In genomic region chr15:68383161-68384074, GRCh38 we compare ENCODE assay signal across 9 cellular contexts. TPM values are rescaled to one million over a fixed set of nuclear protein-coding genes. Genes with fewer than 3 reads are reported as not detected.
A peak's percentile ranks its signal among the peaks of the same experiment; 100 is the strongest.
DNase-seq lines count a peak whose midpoint lies in the region; ATAC-seq, FAIRE-seq and TF ChIP-seq lines count a peak whose summit lies in the region.
"Had no signal": no experiment of that assay in that cellular context is flagged by ENCODE, and none has a peak within 500 bp of the region (broad histone marks: within the 10 kb centered on the region; RNA-seq: fewer than 3 reads in every experiment).

No MANE protein-coding gene starts in this region.

- peaks cover 0 to 5% of the 10 kb centered on the region in 2 donors for H3K27me3 Mint-ChIP-seq in CD8-positive, alpha-beta memory T cell

- H4K20me1 ChIP-seq in K562 (replicated peaks; ENCODE audit: control insufficient read depth, insufficient read depth, low read length), result 0 out of 2 replicates have a peak, but pooled peaks cover 4% of the 10 kb centered on the region

- no peaks in the 10 kb centered on the region for H3K36me3 Mint-ChIP-seq in CD8-positive, alpha-beta memory T cell

- H3K4me1 ChIP-seq in CD8-positive, alpha-beta memory T cell (ENCODE audit: insufficient read depth, low read length), result no peaks in the 10 kb centered on the region
- no peaks in the 10 kb centered on the region for H3K4me1 ChIP-seq in K562 (replicated peaks in 1 of 2; ENCODE audit: control insufficient read depth in 2 of 2, insufficient read depth in 2 of 2, low read length in 2 of 2)

- peak; percentile 83 for FAIRE-seq in K562 (lab: Jason Lieb, UNC)

- POLR2A ChIA-PET in CD8-positive, alpha-beta memory T cell (lab: Charles Lee), result no interaction called here
- POLR2A ChIA-PET in RWPE1 (lab: Yijun Ruan, JAX; ENCODE audit: low non-redundant PET), result no interaction called here
- POLR2A ChIA-PET in K562 (lab: Yijun Ruan, JAX), result no interaction called here

- in situ Hi-C loops in K562 (cut with MboI), result no loop called here

- 26% methylated on average over 11 of the region's 12 CpGs for WGBS in K562 (ENCODE audit: insufficient coverage, low coverage, missing lambda C conversion rate)

- H3K27me3 ChIP-seq in CD8-positive, alpha-beta memory T cell (ENCODE audit: insufficient read depth, low read length, poor library complexity, severe bottlenecking), result peaks cover 3% of the 10 kb centered on the region
- H3K27me3 ChIP-seq in H7 (ENCODE audit: control insufficient read depth, insufficient read depth, low read length) (no peaks in the 10 kb centered on the region; the same call in 1 of the 2 replicates), K562 (ENCODE audit: control insufficient read depth in 2 of 2, insufficient read depth in 2 of 2, low read length in 2 of 2) (peaks cover 0 to 29% of the 10 kb centered on the region in 2 experiments; a peak in 3 of 5 replicates)

- CTCF ChIA-PET in CD8-positive, alpha-beta memory T cell (lab: Charles Lee), result interaction anchor here (0.7 kb wide), 1 partner anchor 11 kb away, joined by 3 read pairs; no protein-coding TSS in a partner anchor
- CTCF ChIA-PET in RWPE1 (lab: Yijun Ruan, JAX), result interaction anchor here (0.6 to 1.6 kb wide), 2 partner anchors 42 to 155 kb away, joined by 3 to 7 read pairs; no protein-coding TSS in a partner anchor
- CTCF ChIA-PET in K562 (lab: Yijun Ruan, JAX; ENCODE audit: low intra/inter-chr PET ratio), result interaction anchor here (0.9 to 1.7 kb wide), 2 partner anchors 76 to 78 kb away, joined by 3 to 4 read pairs; no protein-coding TSS in a partner anchor

- H3K9me3 Mint-ChIP-seq in CD8-positive, alpha-beta memory T cell, result no peaks in the 10 kb centered on the region

- no peak overlapping the region for H3K27ac Mint-ChIP-seq in CD8-positive, alpha-beta memory T cell

- TF ChIP-seq CTCF in RWPE1 (conservative IDR thresholded peaks at IDR 0.05; ENCODE audit: low read depth) (peak; percentile 76), K562 (IDR thresholded peaks at IDR 0.05 in 2 of 3, conservative IDR thresholded peaks at IDR 0.05 in 1 of 3; ENCODE audit: insufficient read depth in 2 of 3, low read depth in 1 of 3, low read length in 3 of 3) (peak; percentile 60 to 70 (median 63))

- peak; percentile 36 to 64 for TF ChIP-seq RAD21 in K562 (CRISPR knock-in tag; conservative IDR thresholded peaks at IDR 0.05 in 1 of 2, IDR thresholded peaks at IDR 0.05 in 1 of 2)

- no TSS peak for BruUV-seq in K562 (replicated peaks; lab: Mats Ljungman, UMichigan)

- H3K9ac ChIP-seq in K562 (ENCODE audit: insufficient read depth in 1 of 2, low read depth in 2 of 2, low read length in 2 of 2), result no peak overlapping the region

- H3K79me2 ChIP-seq in K562 (ENCODE audit: control insufficient read depth, insufficient read depth, low read length), result no peaks in the 10 kb centered on the region

- H2AFZ ChIP-seq in K562 (ENCODE audit: low read depth, low read length), result no peak overlapping the region

- peak; percentile 61; the same call in 1 of the 3 replicates for ATAC-seq in K562
- ATAC-seq in HG03280 (IDR thresholded peaks at IDR 0.05; ENCODE audit: unreplicated experiment), result no peak
- no peak for ATAC-seq in HG03565 (IDR thresholded peaks at IDR 0.05; ENCODE audit: unreplicated experiment)

- H3K9me1 ChIP-seq in K562 (ENCODE audit: control insufficient read depth, insufficient read depth, low read length), result no peaks in the 10 kb centered on the region

- no peak for TF ChIP-seq POLR2A in K562 (conservative IDR thresholded peaks at IDR 0.05)

- no peak overlapping the region for H3K27ac ChIP-seq in CD8-positive, alpha-beta memory T cell (ENCODE audit: low read depth, low read length)
- no peak overlapping the region for H3K27ac ChIP-seq in RWPE1
- no peak overlapping the region for H3K27ac ChIP-seq in K562 (ENCODE audit: extremely low read depth, low read depth, low read length)
- H3K27ac ChIP-seq: SK-N-MC had no signal

- peaks cover 4 to 11% (median 10%) of the 10 kb centered on the region in 3 donors for H3K4me1 Mint-ChIP-seq in CD8-positive, alpha-beta memory T cell

- H3K36me3 ChIP-seq in CD8-positive, alpha-beta memory T cell (ENCODE audit: insufficient read depth, low read length), result no peaks in the 10 kb centered on the region
- H3K36me3 ChIP-seq in H7 (replicated peaks; ENCODE audit: control insufficient read depth, insufficient read depth, low read length) (no peaks in the 10 kb centered on the region), K562 (ENCODE audit: control insufficient read depth, insufficient read depth, low read length) (no peaks in the 10 kb centered on the region)

- no peak overlapping the region for H3K4me3 Mint-ChIP-seq in CD8-positive, alpha-beta memory T cell

- no peak overlapping the region for H3K4me2 ChIP-seq in K562 (ENCODE audit: insufficient read depth, low read length)

- intact Hi-C loops in K562 (cut with micrococcal nuclease), result loop anchor here (1.0 to 2.0 kb wide), 2 partner anchors 77 to 131 kb away; no protein-coding TSS in a partner anchor

- H3K4me3 ChIP-seq in CD8-positive, alpha-beta memory T cell (ENCODE audit: low read length), result no peak overlapping the region
- H3K4me3 ChIP-seq in H7 (ENCODE audit: insufficient read depth, low read depth, low read length) (no peak overlapping the region), K562 (no peak overlapping the region)
- H3K4me3 ChIP-seq: SK-N-MC had no signal

- peak in 3 of 5 donors; percentile 8 to 55 (median 28) for DNase-seq in CD8-positive, alpha-beta memory T cell
- DNase-seq in H7 (peak; percentile 77), RWPE1 (ENCODE audit: low spot score) (peak; percentile 53), K562 (ENCODE audit: extremely low read depth in 1 of 4, low spot score in 3 of 4) (peak; percentile 53 to 74 (median 66)), iPS-NIHi7 (ENCODE audit: extremely low spot score) (peak; percentile 69)
- peak; percentile 16 to 41 for DNase-seq in stimulated activated CD4-positive, alpha-beta T cell treated with anti-CD3 and anti-CD28 coated beads, Interleukin-2, amount 100 ng/mL, for 24 hours

- no peak for TF ChIP-seq EP300 in K562 (IDR thresholded peaks at IDR 0.05; ENCODE audit: low read length)

- no peaks in the 10 kb centered on the region for H3K9me3 ChIP-seq in CD8-positive, alpha-beta memory T cell (ENCODE audit: low read length)
- no peaks in the 10 kb centered on the region for H3K9me3 ChIP-seq in K562 (replicated peaks; ENCODE audit: control insufficient read depth, insufficient read depth, low read depth, low read length)

TF ChIP-seq in K562, 482 proteins besides CTCF, POLR2A, EP300 and RAD21 (continues in another document):
- peak; percentile 30; the same call in 1 of the 2 replicates for TF ChIP-seq C11orf30 (IDR thresholded peaks at IDR 0.05; ENCODE audit: low read depth)
- TF ChIP-seq ZNF253 (CRISPR knock-in tag; conservative IDR thresholded peaks at IDR 0.05), result no peak
- no peak for TF ChIP-seq CSDE1 (IDR thresholded peaks at IDR 0.05)
- no peak for TF ChIP-seq JUNB (CRISPR knock-in tag; conservative IDR thresholded peaks at IDR 0.05)
- no peak for TF ChIP-seq RBM34 (IDR thresholded peaks at IDR 0.05; ENCODE audit: borderline replicate concordance, insufficient read depth, low read length)
- TF ChIP-seq TAF15 (IDR thresholded peaks at IDR 0.05; ENCODE audit: low read depth, low read length), result no peak
- TF ChIP-seq ZNF518B (CRISPR knock-in tag; IDR thresholded peaks at IDR 0.05), result no peak

RNA-seq across cellular contexts. Expression of gene ITGA11, which starts 48.5 kb away (rescaled TPM):
- not detected for total RNA-seq in CD8-positive, alpha-beta memory T cell
- polyA plus RNA-seq in CD8-positive, alpha-beta memory T cell, result not detected
- total RNA-seq in H7 (2014; rRNA removed; shearing (Covaris generic)), result 0.03 and 0.07 TPM in 2 replicates
- total RNA-seq in K562 (2011; cell fraction: chromatin; rRNA removed; ENCODE audit: low replicate concordance), result not detected in 2 replicates
- not detected in 2 replicates for total RNA-seq in K562 (2011; cell fraction: nucleolus; rRNA removed)
- total RNA-seq in K562 (2011; cell fraction: nucleoplasm; rRNA removed), result not detected in 2 replicates
- total RNA-seq in K562 (2014; rRNA removed), result not detected in 2 replicates
- total RNA-seq in K562 (2014; rRNA removed; fragmentation: Illumina TruSeq; extraction: Trizol), result not detected in 2 replicates
- total RNA-seq in K562 (2015; rRNA removed; fragmentation: Illumina TruSeq; extraction: Trizol), result not detected in 2 replicates
- not detected in 2 replicates for total RNA-seq in K562 (2021)
- not detected in 2 replicates for polyA plus RNA-seq in K562 (2011; rRNA removed)
- not detected in 2 replicates for polyA plus RNA-seq in K562 (2011; cell fraction: cytosol; rRNA removed)
- polyA plus RNA-seq in K562 (2011; cell fraction: nucleus; rRNA removed), result not detected in 2 replicates
- 0.01 TPM in 2 replicates for polyA plus RNA-seq in K562 (2012)
- not detected in 2 replicates for polyA plus RNA-seq in K562 (2014; fragmentation: Illumina TruSeq; extraction: Trizol)
- under 1 TPM in 1 of 2 experiments, not detected in 1; 0.01 TPM for polyA plus RNA-seq in K562 (2014; fragmentation: Nextera tagmentation; extraction: Ambion mirVana)
- not detected in 2 replicates for polyA plus RNA-seq in K562 (2014; rRNA removed)
- not detected in 2 replicates for polyA minus RNA-seq in K562 (2011; rRNA and poly(A)+ RNA removed)
- not detected in 2 replicates for polyA minus RNA-seq in K562 (2011; cell fraction: cytosol; rRNA and poly(A)+ RNA removed)
- not detected in 2 replicates for polyA minus RNA-seq in K562 (2011; cell fraction: nucleus; rRNA and poly(A)+ RNA removed)
